Comparison of ENCODE assay signal across 9 cellular contexts in genomic region chr13:76019421-76020044, GRCh38.
DNase-seq lines count a peak whose midpoint lies in the region; ATAC-seq lines count a peak whose summit lies in the region.
"Had no signal": no experiment of that assay in that cellular context is flagged by ENCODE, and none has a peak within 500 bp of the region (broad histone marks: within the 10 kb centered on the region; RNA-seq: fewer than 3 reads in every experiment).

No MANE protein-coding gene starts in this region.

- DNase-seq in A172 (ENCODE audit: low spot score) (peak; percentile 11), SW480 (ENCODE audit: low spot score) (peak; percentile 26), hypothalamus (lab: John Stamatoyannopoulos, UW) (peak in 44 of 51 donors; percentile 2 to 80 (median 49)), NCI-H2029 (lab: John Stamatoyannopoulos, UW) (no peak), AML-193 (lab: John Stamatoyannopoulos, UW) (no peak), CD1c-positive myeloid dendritic cell (ENCODE audit: extremely low spot score) (no peak), T-helper 1 cell (no peak)

- peak; percentile 53 for ATAC-seq in GM21360 (IDR thresholded peaks at IDR 0.05; ENCODE audit: unreplicated experiment)
- ATAC-seq: activated T-helper 17 cell treated with anti-CD3 and anti-CD28 coated beads, Interleukin-2, amount 50 U/mL, for 72 hours had no signal

Comparison
In these comparisons a context has a peak if more than half of its experiments do, and no peak if none do; other contexts are left out.
1. DNase-seq: peak in A172 (single experiment), SW480 (single experiment) and hypothalamus (44 of 51); none in NCI-H2029 (single experiment), AML-193 (0 of 2), CD1c-positive myeloid dendritic cell (single experiment) and T-helper 1 cell (0 of 5).